In the genomic region with DNA sequence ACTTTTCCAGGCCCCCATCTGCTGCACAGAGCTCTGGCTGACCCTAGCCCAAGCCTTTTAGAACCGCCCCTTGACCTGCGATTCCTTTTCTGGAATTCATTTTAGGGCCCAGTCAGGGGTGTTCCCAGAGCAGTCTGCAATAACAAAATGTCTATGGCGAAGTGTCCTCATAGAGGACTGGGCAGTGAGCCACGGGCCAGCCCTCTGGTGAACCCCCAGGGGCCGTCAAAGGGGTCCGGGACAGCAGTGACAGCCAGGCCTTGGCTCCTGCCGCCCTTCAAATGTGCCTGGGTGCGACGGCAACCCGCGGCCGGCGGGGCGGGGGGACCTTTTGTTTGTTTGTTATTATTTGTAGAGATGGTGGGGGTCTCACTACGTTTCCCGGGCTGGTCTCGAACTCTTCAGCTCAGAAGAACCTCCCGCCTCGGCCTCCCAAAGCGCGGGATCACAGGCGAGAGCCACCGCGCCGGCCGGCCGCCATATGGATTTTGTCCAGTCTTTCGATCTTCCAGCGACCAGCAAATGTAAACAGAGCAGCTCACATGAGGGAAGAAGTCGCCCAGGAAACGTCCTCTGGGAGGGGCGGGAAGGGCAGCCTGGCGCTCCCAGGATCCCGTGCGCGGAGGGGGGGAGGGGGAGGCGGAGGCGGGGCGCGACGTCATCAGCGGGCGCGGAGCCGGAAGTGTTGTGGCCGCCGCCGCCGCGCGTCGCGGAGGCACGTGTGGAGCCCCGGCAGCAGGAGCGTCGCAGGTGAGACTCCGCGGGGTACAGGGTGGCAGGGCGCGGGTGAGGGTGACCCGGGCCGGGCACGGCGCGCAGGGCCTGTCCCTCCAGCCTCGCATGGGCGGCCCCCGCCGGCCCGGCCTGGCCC, we compare ENCODE assay signal across 1 cellular context.
A peak's percentile ranks its signal among the peaks of the same experiment; 100 is the strongest.
TF ChIP-seq lines count a peak whose summit lies in the region.

TSS of gene TRMT61A (plus strand) at position 685 of the 871 bp plus-strand sequence. CDS start 783 bp downstream, outside the sequence.

TF ChIP-seq in HepG2, 621 proteins besides CTCF, POLR2A, EP300 and RAD21 (continued from another document and continues in another):
- TF ChIP-seq NCOA2 (CRISPR knock-in tag; IDR thresholded peaks at IDR 0.05) (0 out of 2 replicates have a peak, but pooled peaks have one; percentile 9), ZNF703 (CRISPR knock-in tag; IDR thresholded peaks at IDR 0.05; ENCODE audit: borderline replicate concordance) (no peak), FOXK1 (CRISPR knock-in tag; IDR thresholded peaks at IDR 0.05; ENCODE audit: borderline replicate concordance, low read depth) (peak; percentile 74), ZNF460 (CRISPR knock-in tag; IDR thresholded peaks at IDR 0.05; ENCODE audit: borderline replicate concordance) (no peak), THAP7 (CRISPR knock-in tag; IDR thresholded peaks at IDR 0.05) (no peak), PPARG (CRISPR knock-in tag; conservative IDR thresholded peaks at IDR 0.05) (no peak), SP1 (IDR thresholded peaks at IDR 0.05) (no peak), SP1 (CRISPR knock-in tag; IDR thresholded peaks at IDR 0.05) (peak; percentile 61), SNRNP70 (IDR thresholded peaks at IDR 0.05; ENCODE audit: low read depth, low read length) (no peak), KMT2A (CRISPR knock-in tag; IDR thresholded peaks at IDR 0.05) (no peak), KDM6A (CRISPR knock-in tag; IDR thresholded peaks at IDR 0.05; ENCODE audit: low read depth) (no peak), AHDC1 (CRISPR knock-in tag; IDR thresholded peaks at IDR 0.05; ENCODE audit: borderline replicate concordance) (peak; percentile 66; the same call in 1 of the 2 replicates), ZNF124 (CRISPR knock-in tag; IDR thresholded peaks at IDR 0.05) (no peak), ZNF597 (CRISPR knock-in tag; IDR thresholded peaks at IDR 0.05) (no peak), CEBPG (CRISPR knock-in tag; IDR thresholded peaks at IDR 0.05) (no peak), ZZZ3 (CRISPR knock-in tag; IDR thresholded peaks at IDR 0.05; ENCODE audit: borderline replicate concordance) (no peak), CHD2 (IDR thresholded peaks at IDR 0.05; ENCODE audit: low read depth, low read length) (no peak), ZBTB37 (CRISPR knock-in tag; IDR thresholded peaks at IDR 0.05) (0 out of 2 replicates have a peak, but pooled peaks have one; percentile 31), ZNF276 (CRISPR knock-in tag; IDR thresholded peaks at IDR 0.05; ENCODE audit: low read depth) (no peak), BHLHE40 (IDR thresholded peaks at IDR 0.05; ENCODE audit: low read length) (peak; percentile 91), THYN1 (CRISPR knock-in tag; IDR thresholded peaks at IDR 0.05; ENCODE audit: borderline replicate concordance, low read depth) (no peak), MTERF4 (CRISPR knock-in tag; IDR thresholded peaks at IDR 0.05) (peak; percentile 67; the same call in 1 of the 2 replicates), ZNF552 (CRISPR knock-in tag; IDR thresholded peaks at IDR 0.05; ENCODE audit: borderline replicate concordance) (no peak), ZNF160 (CRISPR knock-in tag; IDR thresholded peaks at IDR 0.05) (no peak)
- TF ChIP-seq, protein P1, sequence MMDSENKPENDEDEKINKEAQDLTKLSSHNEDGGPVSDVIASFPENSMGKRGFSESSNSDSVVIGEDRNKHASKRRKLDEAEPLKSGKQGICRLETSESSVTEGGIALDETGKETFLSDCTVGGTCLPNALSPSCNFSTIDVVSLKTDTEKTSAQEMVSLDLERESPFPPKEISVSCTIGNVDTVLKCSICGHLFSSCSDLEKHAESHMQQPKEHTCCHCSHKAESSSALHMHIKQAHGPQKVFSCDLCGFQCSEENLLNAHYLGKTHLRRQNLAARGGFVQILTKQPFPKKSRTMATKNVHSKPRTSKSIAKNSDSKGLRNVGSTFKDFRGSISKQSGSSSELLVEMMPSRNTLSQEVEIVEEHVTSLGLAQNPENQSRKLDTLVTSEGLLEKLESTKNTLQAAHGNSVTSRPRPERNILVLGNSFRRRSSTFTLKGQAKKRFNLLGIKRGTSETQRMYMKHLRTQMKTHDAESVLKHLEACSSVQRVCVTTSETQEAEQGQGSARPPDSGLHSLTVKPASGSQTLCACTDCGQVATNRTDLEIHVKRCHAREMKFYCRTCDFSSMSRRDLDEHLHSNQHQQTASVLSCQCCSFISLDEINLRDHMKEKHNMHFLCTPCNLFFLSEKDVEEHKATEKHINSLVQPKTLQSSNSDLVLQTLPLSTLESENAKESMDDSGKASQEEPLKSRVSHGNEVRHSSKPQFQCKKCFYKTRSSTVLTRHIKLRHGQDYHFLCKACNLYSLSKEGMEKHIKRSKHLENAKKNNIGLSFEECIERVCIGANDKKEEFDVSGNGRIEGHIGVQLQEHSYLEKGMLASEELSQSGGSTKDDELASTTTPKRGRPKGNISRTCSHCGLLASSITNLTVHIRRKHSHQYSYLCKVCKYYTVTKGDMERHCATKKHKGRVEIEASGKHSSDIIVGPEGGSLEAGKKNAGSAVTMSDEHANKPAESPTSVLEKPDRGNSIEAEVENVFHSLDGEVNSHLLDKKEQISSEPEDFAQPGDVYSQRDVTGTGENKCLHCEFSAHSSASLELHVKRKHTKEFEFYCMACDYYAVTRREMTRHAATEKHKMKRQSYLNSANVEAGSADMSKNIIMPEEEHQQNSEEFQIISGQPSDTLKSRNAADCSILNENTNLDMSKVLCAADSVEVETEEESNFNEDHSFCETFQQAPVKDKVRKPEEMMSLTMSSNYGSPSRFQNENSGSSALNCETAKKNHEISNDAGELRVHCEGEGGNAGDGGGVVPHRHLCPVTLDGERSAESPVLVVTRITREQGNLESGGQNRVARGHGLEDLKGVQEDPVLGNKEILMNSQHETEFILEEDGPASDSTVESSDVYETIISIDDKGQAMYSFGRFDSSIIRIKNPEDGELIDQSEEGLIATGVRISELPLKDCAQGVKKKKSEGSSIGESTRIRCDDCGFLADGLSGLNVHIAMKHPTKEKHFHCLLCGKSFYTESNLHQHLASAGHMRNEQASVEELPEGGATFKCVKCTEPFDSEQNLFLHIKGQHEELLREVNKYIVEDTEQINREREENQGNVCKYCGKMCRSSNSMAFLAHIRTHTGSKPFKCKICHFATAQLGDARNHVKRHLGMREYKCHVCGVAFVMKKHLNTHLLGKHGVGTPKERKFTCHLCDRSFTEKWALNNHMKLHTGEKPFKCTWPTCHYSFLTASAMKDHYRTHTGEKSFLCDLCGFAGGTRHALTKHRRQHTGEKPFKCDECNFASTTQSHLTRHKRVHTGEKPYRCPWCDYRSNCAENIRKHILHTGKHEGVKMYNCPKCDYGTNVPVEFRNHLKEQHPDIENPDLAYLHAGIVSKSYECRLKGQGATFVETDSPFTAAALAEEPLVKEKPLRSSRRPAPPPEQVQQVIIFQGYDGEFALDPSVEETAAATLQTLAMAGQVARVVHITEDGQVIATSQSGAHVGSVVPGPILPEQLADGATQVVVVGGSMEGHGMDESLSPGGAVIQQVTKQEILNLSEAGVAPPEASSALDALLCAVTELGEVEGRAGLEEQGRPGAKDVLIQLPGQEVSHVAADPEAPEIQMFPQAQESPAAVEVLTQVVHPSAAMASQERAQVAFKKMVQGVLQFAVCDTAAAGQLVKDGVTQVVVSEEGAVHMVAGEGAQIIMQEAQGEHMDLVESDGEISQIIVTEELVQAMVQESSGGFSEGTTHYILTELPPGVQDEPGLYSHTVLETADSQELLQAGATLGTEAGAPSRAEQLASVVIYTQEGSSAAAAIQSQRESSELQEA (CRISPR knock-in tag; IDR thresholded peaks at IDR 0.05; ENCODE audit: not compliant biosample characterization): no peak
- TF ChIP-seq, protein P2, sequence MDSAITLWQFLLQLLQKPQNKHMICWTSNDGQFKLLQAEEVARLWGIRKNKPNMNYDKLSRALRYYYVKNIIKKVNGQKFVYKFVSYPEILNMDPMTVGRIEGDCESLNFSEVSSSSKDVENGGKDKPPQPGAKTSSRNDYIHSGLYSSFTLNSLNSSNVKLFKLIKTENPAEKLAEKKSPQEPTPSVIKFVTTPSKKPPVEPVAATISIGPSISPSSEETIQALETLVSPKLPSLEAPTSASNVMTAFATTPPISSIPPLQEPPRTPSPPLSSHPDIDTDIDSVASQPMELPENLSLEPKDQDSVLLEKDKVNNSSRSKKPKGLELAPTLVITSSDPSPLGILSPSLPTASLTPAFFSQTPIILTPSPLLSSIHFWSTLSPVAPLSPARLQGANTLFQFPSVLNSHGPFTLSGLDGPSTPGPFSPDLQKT (CRISPR knock-in tag; IDR thresholded peaks at IDR 0.05; ENCODE audit: borderline replicate concordance): no peak
- TF ChIP-seq, protein P3, sequence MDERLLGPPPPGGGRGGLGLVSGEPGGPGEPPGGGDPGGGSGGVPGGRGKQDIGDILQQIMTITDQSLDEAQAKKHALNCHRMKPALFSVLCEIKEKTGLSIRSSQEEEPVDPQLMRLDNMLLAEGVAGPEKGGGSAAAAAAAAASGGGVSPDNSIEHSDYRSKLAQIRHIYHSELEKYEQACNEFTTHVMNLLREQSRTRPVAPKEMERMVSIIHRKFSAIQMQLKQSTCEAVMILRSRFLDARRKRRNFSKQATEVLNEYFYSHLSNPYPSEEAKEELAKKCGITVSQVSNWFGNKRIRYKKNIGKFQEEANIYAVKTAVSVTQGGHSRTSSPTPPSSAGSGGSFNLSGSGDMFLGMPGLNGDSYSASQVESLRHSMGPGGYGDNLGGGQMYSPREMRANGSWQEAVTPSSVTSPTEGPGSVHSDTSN (CRISPR knock-in tag; IDR thresholded peaks at IDR 0.05): no peak
